Comparison of ENCODE assay signal across 8 cellular contexts in genomic region chr1:8061210-8061609, GRCh38. TPM values are rescaled to one million over a fixed set of nuclear protein-coding genes. Genes with fewer than 3 reads are reported as not detected.
DNase-seq lines count a peak whose midpoint lies in the region; ATAC-seq and TF ChIP-seq lines count a peak whose summit lies in the region.

No MANE protein-coding gene starts in this region.

- intact Hi-C loops in prostate gland (cut with DNase I): no loop called here

- no peaks in the 10 kb centered on the region for H3K9me3 ChIP-seq in RWPE2 (ENCODE audit: severe bottlenecking)
- H3K9me3 ChIP-seq in prostate gland: no peaks in the 10 kb centered on the region

- H3K27me3 ChIP-seq in RWPE2 (ENCODE audit: insufficient read depth, poor library complexity, severe bottlenecking): no peaks in the 10 kb centered on the region
- no peaks in the 10 kb centered on the region for H3K27me3 ChIP-seq in prostate gland (replicated peaks; ENCODE audit: insufficient read depth)

- H3K27ac ChIP-seq in RWPE2 (ENCODE audit: poor library complexity, severe bottlenecking) (peak overlapping the region; percentile 95), prostate gland (peak overlapping the region; percentile 81)

- no peak for TF ChIP-seq POLR2A in prostate gland (IDR thresholded peaks at IDR 0.05)

- no peaks in the 10 kb centered on the region for H3K36me3 ChIP-seq in RWPE2 (ENCODE audit: low read depth)
- no peaks in the 10 kb centered on the region for H3K36me3 ChIP-seq in prostate gland

- TF ChIP-seq CTCF in RWPE2 (IDR thresholded peaks at IDR 0.05; ENCODE audit: poor library complexity, severe bottlenecking) (no peak), fibroblast of pulmonary artery (IDR thresholded peaks at IDR 0.05; ENCODE audit: low read length, missing control alignments) (no peak), prostate gland (IDR thresholded peaks at IDR 0.05) (no peak)

- DNase-seq in DMS79 treated with DMSO at 0.1 percent for 48 hours (lab: John Stamatoyannopoulos, UW): peak; percentile 57
- DNase-seq in RWPE2 (ENCODE audit: low spot score): no peak
- DNase-seq in fibroblast of pulmonary artery (ENCODE audit: low read depth): peak; percentile 94
- DNase-seq in prostate gland (ENCODE audit: low spot score): peak; percentile 83
- DNase-seq in DMS 273 (lab: John Stamatoyannopoulos, UW; ENCODE audit: unreplicated experiment): no peak
- DNase-seq in activated T-cell treated with anti-CD3 and anti-CD28 coated beads, Interleukin-2, amount 50 U/mL, for 1 hour: no peak

- ATAC-seq in RWPE2 (ENCODE audit: low read depth) (peak; percentile 96), HG02642 (IDR thresholded peaks at IDR 0.05; ENCODE audit: poor library complexity, unreplicated experiment) (no peak), HG03378 (IDR thresholded peaks at IDR 0.05; ENCODE audit: unreplicated experiment) (no peak)

- H3K4me3 ChIP-seq in RWPE2 (ENCODE audit: severe bottlenecking) (no peak overlapping the region), fibroblast of pulmonary artery (replicated peaks; ENCODE audit: low read depth, low read length) (no peak overlapping the region), prostate gland (no peak overlapping the region)

- peaks cover 39% of the 10 kb centered on the region for H3K4me1 ChIP-seq in RWPE2 (ENCODE audit: insufficient read depth, poor library complexity, severe bottlenecking)
- H3K4me1 ChIP-seq in prostate gland (replicated peaks): peaks cover 12% of the 10 kb centered on the region

RNA-seq across cellular contexts. Expression of gene ERRFI1, which starts 35.1 kb away (rescaled TPM):
- total RNA-seq in prostate gland: 10 to 100 TPM; 58.1 to 60.4 TPM

Comparison
In these comparisons a context has a peak if more than half of its experiments do, and no peak if none do; other contexts are left out.
1. DNase-seq: peak in DMS79 treated with DMSO at 0.1 percent for 48 hours (single experiment), fibroblast of pulmonary artery (single experiment) and prostate gland (single experiment); none in RWPE2 (single experiment), DMS 273 (single experiment) and activated T-cell treated with anti-CD3 and anti-CD28 coated beads, Interleukin-2, amount 50 U/mL, for 1 hour (single experiment).